In the genomic region with DNA sequence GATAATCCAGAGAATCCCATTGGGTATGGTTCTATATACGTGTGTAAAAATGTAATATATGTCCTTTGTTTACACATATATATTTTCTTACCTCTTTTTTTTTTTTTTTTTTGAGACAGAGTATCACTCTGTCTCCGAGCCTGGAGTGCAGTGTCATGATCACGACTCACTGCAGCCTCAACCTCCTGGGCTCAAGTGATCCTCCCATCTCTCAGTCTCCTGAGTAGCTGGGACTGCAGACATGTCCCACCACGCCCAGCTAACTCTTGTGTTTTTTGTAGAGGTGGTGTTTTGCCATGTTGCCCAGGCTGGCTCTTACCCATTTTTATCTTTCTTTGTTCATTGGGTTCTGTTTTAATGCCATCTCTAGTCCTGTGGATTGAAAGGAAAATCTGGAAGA, we compare ENCODE assay signal across 11 cellular contexts. TPM values are rescaled to one million over a fixed set of nuclear protein-coding genes. Genes with fewer than 3 reads are reported as not detected.
A peak's percentile ranks its signal among the peaks of the same experiment; 100 is the strongest.
DNase-seq lines count a peak whose midpoint lies in the region; ATAC-seq and TF ChIP-seq lines count a peak whose summit lies in the region.
"Had no signal": no experiment of that assay in that cellular context is flagged by ENCODE, and none has a peak within 500 bp of the region (broad histone marks: within the 10 kb centered on the region; RNA-seq: fewer than 3 reads in every experiment).

No MANE protein-coding gene starts in this region.

- H3K27me3 Mint-ChIP-seq in T-helper 2 cell treated with Interferon-gamma antibody and Interleukin-4, amounts not matched to agents 5 μg/mL and 100 μg/mL, for 36 hours (ENCODE audit: low read depth) = no peaks in the 10 kb centered on the region
- H3K27me3 Mint-ChIP-seq in neural progenitor cell (ENCODE audit: insufficient read depth, low read depth) = no peaks in the 10 kb centered on the region

- H3K9me3 Mint-ChIP-seq in T-helper 2 cell treated with Interferon-gamma antibody and Interleukin-4, amounts not matched to agents 5 μg/mL and 100 μg/mL, for 36 hours = no peaks in the 10 kb centered on the region
- no peaks in the 10 kb centered on the region for H3K9me3 Mint-ChIP-seq in neural progenitor cell

- H3F3A ChIP-seq in PC-9 (ENCODE audit: insufficient read depth, low read depth) (peaks cover 22% of the 10 kb centered on the region; the same call in 1 of the 2 replicates), neural progenitor cell (ENCODE audit: low read depth) (no peaks in the 10 kb centered on the region)

- ATAC-seq in GM18517 (IDR thresholded peaks at IDR 0.05; ENCODE audit: unreplicated experiment) = no peak
- ATAC-seq: sciatic nerve had no signal

- H3K9ac ChIP-seq in skeletal muscle satellite cell (ENCODE audit: low read depth, low read length) (peak overlapping the region; percentile 17), neural progenitor cell (no peak overlapping the region)

- no peak overlapping the region for H3K4me3 ChIP-seq in PC-9
- no peak overlapping the region for H3K4me3 ChIP-seq in epithelial cell of esophagus (ENCODE audit: low read length)
- H3K4me3 ChIP-seq in skeletal muscle satellite cell (ENCODE audit: low read length) = no peak overlapping the region
- H3K4me3 ChIP-seq in neural progenitor cell = no peak overlapping the region

- H2AFZ ChIP-seq in PC-9 = no peak overlapping the region
- no peak overlapping the region for H2AFZ ChIP-seq in neural progenitor cell (replicated peaks)

- CTCF ChIA-PET in PC-9 (lab: Charles Lee) = no interaction called here

- no TSS peak for BruUV-seq in PC-9 (replicated peaks; lab: Mats Ljungman, UMichigan)

- peak overlapping the region; percentile 62 for H3K4me3 Mint-ChIP-seq in T-helper 2 cell treated with Interferon-gamma antibody and Interleukin-4, amounts not matched to agents 5 μg/mL and 100 μg/mL, for 36 hours
- no peak overlapping the region for H3K4me3 Mint-ChIP-seq in neural progenitor cell

- H3K36me3 Mint-ChIP-seq in T-helper 2 cell treated with Interferon-gamma antibody and Interleukin-4, amounts not matched to agents 5 μg/mL and 100 μg/mL, for 36 hours (ENCODE audit: low read depth) = peaks cover 51% of the 10 kb centered on the region
- peaks cover 27% of the 10 kb centered on the region for H3K36me3 Mint-ChIP-seq in neural progenitor cell

- H3K27me3 ChIP-seq in PC-9 (ENCODE audit: insufficient read depth, low read depth) = no peaks in the 10 kb centered on the region
- H3K27me3 ChIP-seq in skeletal muscle satellite cell (ENCODE audit: control insufficient read depth, insufficient read depth, low read length) = no peaks in the 10 kb centered on the region
- H3K27me3 ChIP-seq in neural progenitor cell = no peaks in the 10 kb centered on the region

- H4K20me1 ChIP-seq in PC-9 (ENCODE audit: insufficient read depth) (no peaks in the 10 kb centered on the region; the same call in 1 of the 2 replicates), neural progenitor cell (ENCODE audit: low read depth) (peaks cover 12% of the 10 kb centered on the region)

- POLR2A ChIA-PET in PC-9 (lab: Charles Lee; ENCODE audit: unreplicated experiment) = no interaction called here

- intact Hi-C loops in PC-9 (cut with micrococcal nuclease; ENCODE audit: unreplicated experiment) = loop anchor here (5.0 kb wide), 1 partner anchor 69 kb away; a partner anchor contains a TSS

- H3K4me2 ChIP-seq in PC-9 (no peak overlapping the region), skeletal muscle satellite cell (ENCODE audit: low read length) (peak overlapping the region; percentile 30), neural progenitor cell (no peak overlapping the region)

- H3K36me3 ChIP-seq in PC-9 (ENCODE audit: low read depth) (peaks cover 19% of the 10 kb centered on the region; the same call in 1 of the 2 replicates), skeletal muscle satellite cell (ENCODE audit: insufficient read depth, low read length) (peaks cover 17% of the 10 kb centered on the region), neural progenitor cell (peaks cover 7% of the 10 kb centered on the region)

- peaks cover 64% of the 10 kb centered on the region for H3K79me2 ChIP-seq in PC-9 (ENCODE audit: low read depth)
- H3K79me2 ChIP-seq in neural progenitor cell (ENCODE audit: low read depth) = peaks cover 24% of the 10 kb centered on the region

- H3K9me3 ChIP-seq in PC-9 (ENCODE audit: insufficient read depth, low read depth) = no peaks in the 10 kb centered on the region
- H3K9me3 ChIP-seq in skeletal muscle satellite cell (replicated peaks; ENCODE audit: low read length) = no peaks in the 10 kb centered on the region
- H3K9me3 ChIP-seq in neural progenitor cell (ENCODE audit: low read depth) = no peaks in the 10 kb centered on the region

- no peak for DNase-seq in T-helper 2 cell treated with Interferon-gamma antibody and Interleukin-4, amounts not matched to agents 5 μg/mL and 100 μg/mL, for 36 hours (ENCODE audit: low spot score)
- no peak for DNase-seq in T-helper 2 cell
- DNase-seq in PC-9 = no peak
- peak; percentile 61 for DNase-seq in epithelial cell of esophagus (ENCODE audit: low read depth)
- DNase-seq in neural progenitor cell (ENCODE audit: low spot score) = no peak
- no peak for DNase-seq in NK-92 treated with Interleukin-12 subunit alpha and Interleukin-12 subunit beta, amount 100 ng/mL, for 24 hours (lab: John Stamatoyannopoulos, UW)
- DNase-seq: NCI-H2081, substantia nigra had no signal

- no peaks in the 10 kb centered on the region for H3K9me2 ChIP-seq in PC-9 (ENCODE audit: insufficient read depth)

- H3K27ac ChIP-seq in PC-9 (peak overlapping the region; percentile 43; the same call in 1 of the 2 replicates), neural progenitor cell (no peak overlapping the region)

- H3K4me1 Mint-ChIP-seq in T-helper 2 cell treated with Interferon-gamma antibody and Interleukin-4, amounts not matched to agents 5 μg/mL and 100 μg/mL, for 36 hours (ENCODE audit: low read depth) = peaks cover 28% of the 10 kb centered on the region
- H3K4me1 Mint-ChIP-seq in neural progenitor cell = no peaks in the 10 kb centered on the region

- H3K27ac Mint-ChIP-seq in T-helper 2 cell treated with Interferon-gamma antibody and Interleukin-4, amounts not matched to agents 5 μg/mL and 100 μg/mL, for 36 hours = peak overlapping the region; percentile 41
- no peak overlapping the region for H3K27ac Mint-ChIP-seq in neural progenitor cell

- no peak for TF ChIP-seq CTCF in PC-9 (conservative IDR thresholded peaks at IDR 0.05)
- TF ChIP-seq CTCF in epithelial cell of esophagus (IDR thresholded peaks at IDR 0.05; ENCODE audit: insufficient read depth, low read depth, low read length, missing control alignments) = no peak
- no peak for TF ChIP-seq CTCF in neural progenitor cell (IDR thresholded peaks at IDR 0.05)

- peaks cover 24% of the 10 kb centered on the region for H3K4me1 ChIP-seq in PC-9 (replicated peaks; ENCODE audit: insufficient read depth)
- peaks cover 42% of the 10 kb centered on the region for H3K4me1 ChIP-seq in skeletal muscle satellite cell (ENCODE audit: control insufficient read depth, insufficient read depth, low read length)
- no peaks in the 10 kb centered on the region for H3K4me1 ChIP-seq in neural progenitor cell

RNA-seq across cellular contexts. Expression of a gene that starts 59.5 kb away (rescaled TPM):
- total RNA-seq in PC-9 (2021) (17.4 and 24.2 TPM in 2 replicates), neural progenitor cell (ENCODE audit: low replicate concordance) (19.5 and 34.0 TPM in 2 replicates)
- 23.8 and 26.0 TPM in 2 replicates for total RNA-seq in skeletal muscle satellite cell (2012; rRNA removed)
